Comparison of ENCODE assay signal across 20 cellular contexts in the genomic region with DNA sequence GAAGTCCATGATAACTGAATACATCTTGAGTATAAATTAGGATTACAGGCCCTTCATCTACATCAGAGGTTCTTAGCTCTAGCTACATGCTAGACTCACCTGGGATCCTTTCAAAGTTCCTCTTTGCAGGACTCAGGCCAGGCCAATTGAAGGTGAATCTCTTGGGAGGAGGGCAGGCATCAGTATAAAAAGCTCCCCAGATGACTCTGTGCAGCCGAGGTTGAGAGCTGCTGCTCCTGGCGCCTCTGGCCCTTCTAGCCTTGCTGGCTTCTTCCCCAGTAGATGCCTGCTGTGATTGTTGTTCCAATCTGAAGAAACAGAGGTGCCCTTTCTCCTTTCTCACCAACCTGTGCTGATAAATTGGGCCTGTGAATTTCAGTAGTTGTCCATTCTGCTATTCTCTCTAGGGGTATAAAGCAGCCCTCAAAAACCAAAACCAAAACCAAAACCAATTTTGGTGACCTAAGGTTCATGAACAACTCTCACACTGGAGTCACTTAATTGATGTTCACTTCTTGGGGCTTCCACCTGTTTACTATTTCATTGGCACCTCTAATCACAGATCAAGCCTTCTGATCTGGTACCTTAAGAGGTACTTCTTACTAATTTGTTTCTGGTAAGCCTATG.
A peak's percentile ranks its signal among the peaks of the same experiment; 100 is the strongest.
DNase-seq lines count a peak whose midpoint lies in the region; ATAC-seq and TF ChIP-seq lines count a peak whose summit lies in the region.
"Had no signal": no experiment of that assay in that cellular context is flagged by ENCODE, and none has a peak within 500 bp of the region (broad histone marks: within the 10 kb centered on the region; RNA-seq: fewer than 3 reads in every experiment).

No MANE protein-coding gene starts in this region.

- ATAC-seq in GM18867 (IDR thresholded peaks at IDR 0.05; ENCODE audit: unreplicated experiment) (peak; percentile 79), GM21381 (IDR thresholded peaks at IDR 0.05; ENCODE audit: unreplicated experiment) (peak; percentile 48), HG03097 (IDR thresholded peaks at IDR 0.05; ENCODE audit: low FRiP score, unreplicated experiment) (peak; percentile 70), memory B cell (ENCODE audit: low read depth) (peak; percentile 47)
- no peak for ATAC-seq in natural killer cell treated with Interleukin-12 subunit alpha and Interleukin-12 subunit beta and Interleukin-15 and Interleukin-18, amount 100 ng/mL, for 72 hours
- ATAC-seq: K562 had no signal

- no peaks in the 10 kb centered on the region for H3K4me1 Mint-ChIP-seq in memory B cell
- H3K4me1 Mint-ChIP-seq in natural killer cell treated with Interleukin-12 subunit alpha and Interleukin-12 subunit beta and Interleukin-15 and Interleukin-18, amount 100 ng/mL, for 72 hours (ENCODE audit: low read depth in 2 of 2) = no peaks in the 10 kb centered on the region
- peaks cover 15% of the 10 kb centered on the region for H3K4me1 Mint-ChIP-seq in mesothelial cell of epicardium

- no peaks in the 10 kb centered on the region for H3K27me3 Mint-ChIP-seq in memory B cell
- H3K27me3 Mint-ChIP-seq in natural killer cell treated with Interleukin-12 subunit alpha and Interleukin-12 subunit beta and Interleukin-15 and Interleukin-18, amount 100 ng/mL, for 72 hours = peaks cover 11 to 24% of the 10 kb centered on the region in 2 donors
- no peaks in the 10 kb centered on the region for H3K27me3 Mint-ChIP-seq in mesothelial cell of epicardium (ENCODE audit: low read depth)
- H3K27me3 Mint-ChIP-seq: activated B cell treated with CpG ODN at 0.5 μM for 24 hours, type B pancreatic cell had no signal

- no peaks in the 10 kb centered on the region for H3K9me3 Mint-ChIP-seq in memory B cell
- H3K9me3 Mint-ChIP-seq in natural killer cell treated with Interleukin-12 subunit alpha and Interleukin-12 subunit beta and Interleukin-15 and Interleukin-18, amount 100 ng/mL, for 72 hours = no peaks in the 10 kb centered on the region
- H3K9me3 Mint-ChIP-seq in mesothelial cell of epicardium = peaks cover 4% of the 10 kb centered on the region
- H3K9me3 Mint-ChIP-seq: activated B cell treated with CpG ODN at 0.5 μM for 24 hours; T-helper 1 cell treated with Interleukin-12 subunit alpha and Interleukin-12 subunit beta and Interleukin-4 antibody, amounts not matched to agents 30 μg/mL and 1 μg/mL, for 36 hours; type B pancreatic cell had no signal

- no peak overlapping the region for H3K4me3 Mint-ChIP-seq in memory B cell
- no peak overlapping the region for H3K4me3 Mint-ChIP-seq in natural killer cell treated with Interleukin-12 subunit alpha and Interleukin-12 subunit beta and Interleukin-15 and Interleukin-18, amount 100 ng/mL, for 72 hours
- H3K4me3 Mint-ChIP-seq in mesothelial cell of epicardium = no peak overlapping the region
- H3K4me3 Mint-ChIP-seq: activated B cell treated with CpG ODN at 0.5 μM for 24 hours; T-helper 1 cell treated with Interleukin-12 subunit alpha and Interleukin-12 subunit beta and Interleukin-4 antibody, amounts not matched to agents 30 μg/mL and 1 μg/mL, for 36 hours; type B pancreatic cell had no signal

- H3K27ac Mint-ChIP-seq in memory B cell (no peak overlapping the region), mesothelial cell of epicardium (no peak overlapping the region)
- peak overlapping the region in 1 of 2 donors; percentile 25 for H3K27ac Mint-ChIP-seq in natural killer cell treated with Interleukin-12 subunit alpha and Interleukin-12 subunit beta and Interleukin-15 and Interleukin-18, amount 100 ng/mL, for 72 hours
- H3K27ac Mint-ChIP-seq: activated B cell treated with CpG ODN at 0.5 μM for 24 hours; T-helper 1 cell treated with Interleukin-12 subunit alpha and Interleukin-12 subunit beta and Interleukin-4 antibody, amounts not matched to agents 30 μg/mL and 1 μg/mL, for 36 hours; type B pancreatic cell had no signal

- TF ChIP-seq CTCF in mesothelial cell of epicardium (IDR thresholded peaks at IDR 0.05; ENCODE audit: unreplicated experiment) = no peak

- DNase-seq in memory B cell (ENCODE audit: low spot score in 2 of 2) = no peak
- no peak for DNase-seq in natural killer cell treated with Interleukin-12 subunit alpha and Interleukin-12 subunit beta and Interleukin-15 and Interleukin-18, amount 100 ng/mL, for 72 hours (ENCODE audit: low spot score)
- DNase-seq in mesothelial cell of epicardium (ENCODE audit: low spot score in 2 of 2, unreplicated experiment in 2 of 2) = no peak
- no peak for DNase-seq in activated T-cell treated with anti-CD3 and anti-CD28 coated beads for 4 hours
- DNase-seq: activated B cell treated with CpG ODN at 0.5 μM for 24 hours; central memory CD4-positive, alpha-beta T cell; effector CD4-positive, alpha-beta T cell; GDM1; kidney; mesendoderm; NCI-H1105; NK-92 treated with Interleukin-12 subunit alpha and Interleukin-12 subunit beta, amount 100 ng/mL, for 24 hours; Right ventricle myocardium superior; stimulated activated naive CD4-positive, alpha-beta T cell treated with Interleukin-2 at 50 U/mL for 16 hours had no signal

- H3K36me3 Mint-ChIP-seq in memory B cell = no peaks in the 10 kb centered on the region
- no peaks in the 10 kb centered on the region for H3K36me3 Mint-ChIP-seq in natural killer cell treated with Interleukin-12 subunit alpha and Interleukin-12 subunit beta and Interleukin-15 and Interleukin-18, amount 100 ng/mL, for 72 hours
- H3K36me3 Mint-ChIP-seq in mesothelial cell of epicardium = no peaks in the 10 kb centered on the region
- H3K36me3 Mint-ChIP-seq: type B pancreatic cell had no signal

Comparison
In these comparisons a context has a peak if more than half of its experiments do, and no peak if none do; other contexts are left out.
1. ATAC-seq: peak in GM18867 (single experiment), GM21381 (single experiment), HG03097 (single experiment) and memory B cell (single experiment); none in natural killer cell treated with Interleukin-12 subunit alpha and Interleukin-12 subunit beta and Interleukin-15 and Interleukin-18, amount 100 ng/mL, for 72 hours (0 of 2).